22 cellular contexts compared by ENCODE assay signal in the genomic region with DNA sequence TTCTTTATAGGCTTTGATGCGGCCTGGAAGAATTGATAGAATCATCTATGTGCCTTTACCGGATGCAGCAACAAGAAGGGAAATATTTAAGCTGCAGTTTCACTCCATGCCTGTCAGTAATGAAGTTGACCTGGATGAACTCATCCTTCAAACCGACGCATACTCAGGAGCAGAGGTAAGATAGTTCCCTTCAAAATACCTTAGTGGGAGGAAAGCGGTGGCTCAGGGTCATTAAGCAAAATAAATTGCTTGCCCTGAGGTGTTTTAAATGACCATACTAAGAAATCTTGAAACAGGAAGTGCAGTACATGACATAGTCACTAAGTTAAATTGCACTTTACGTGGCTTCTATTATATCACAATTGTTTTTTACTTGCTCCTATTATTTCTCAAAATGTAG.
DNase-seq lines count a peak whose midpoint lies in the region; ATAC-seq, FAIRE-seq and TF ChIP-seq lines count a peak whose summit lies in the region.
"Had no signal": no experiment of that assay in that cellular context is flagged by ENCODE, and none has a peak within 500 bp of the region (broad histone marks: within the 10 kb centered on the region; RNA-seq: fewer than 3 reads in every experiment).

No MANE protein-coding gene starts in this region.

- no peaks in the 10 kb centered on the region for H3K27me3 ChIP-seq in neural progenitor cell
- H3K27me3 ChIP-seq: MG63, Peyer's patch had no signal

- peaks cover 9% of the 10 kb centered on the region for H3F3A ChIP-seq in neural progenitor cell (ENCODE audit: low read depth)

- H3K4me3 ChIP-seq in neural progenitor cell: no peak overlapping the region
- H3K4me3 ChIP-seq: GM23248, HAP-1, MG63, Peyer's patch had no signal

- no peak for TF ChIP-seq POLR2A in GM12891 (IDR thresholded peaks at IDR 0.05; ENCODE audit: low read depth, low read length)

- no peaks in the 10 kb centered on the region for H3K36me3 ChIP-seq in neural progenitor cell
- H3K36me3 ChIP-seq: HAP-1 had no signal

- H3K4me1 Mint-ChIP-seq in IgD-negative memory B cell: no peaks in the 10 kb centered on the region
- H3K4me1 Mint-ChIP-seq in immature natural killer cell: peaks cover 63 to 74% of the 10 kb centered on the region in 2 donors
- peaks cover 18% of the 10 kb centered on the region for H3K4me1 Mint-ChIP-seq in neural progenitor cell

- TF ChIP-seq CTCF in neural progenitor cell (IDR thresholded peaks at IDR 0.05): no peak

- H3K36me3 Mint-ChIP-seq in IgD-negative memory B cell (peaks cover 21% of the 10 kb centered on the region), immature natural killer cell (peaks cover 3 to 5% (median 4%) of the 10 kb centered on the region in 3 donors), neural progenitor cell (peaks cover 12% of the 10 kb centered on the region)

- H3K4me3 Mint-ChIP-seq in IgD-negative memory B cell (peak overlapping the region in 1 of 4 donors; percentile 40), immature natural killer cell (peak overlapping the region in 4 of 5 donors; percentile 7 to 44 (median 30)), neural progenitor cell (no peak overlapping the region)
- H3K4me3 Mint-ChIP-seq: CD4-positive, CD25-positive, alpha-beta regulatory T cell had no signal

- H3K9me3 Mint-ChIP-seq in IgD-negative memory B cell (no peaks in the 10 kb centered on the region), immature natural killer cell (peaks cover 0 to 1% (median 0%) of the 10 kb centered on the region in 6 donors), neural progenitor cell (no peaks in the 10 kb centered on the region)
- H3K9me3 Mint-ChIP-seq: CD4-positive, CD25-positive, alpha-beta regulatory T cell had no signal

- no peak overlapping the region for H2AFZ ChIP-seq in neural progenitor cell (replicated peaks)
- H2AFZ ChIP-seq: GM23248 had no signal

- peaks cover 19% of the 10 kb centered on the region for H3K4me1 ChIP-seq in neural progenitor cell
- H3K4me1 ChIP-seq: HAP-1, Peyer's patch had no signal

- H3K9me3 ChIP-seq in neural progenitor cell (ENCODE audit: low read depth): no peaks in the 10 kb centered on the region
- H3K9me3 ChIP-seq: HAP-1, MG63, Peyer's patch had no signal

- H3K27me3 Mint-ChIP-seq in IgD-negative memory B cell: no peaks in the 10 kb centered on the region
- peaks cover 0 to 2% (median 0%) of the 10 kb centered on the region in 3 donors for H3K27me3 Mint-ChIP-seq in immature natural killer cell (ENCODE audit: low read depth in 3 of 3)
- no peaks in the 10 kb centered on the region for H3K27me3 Mint-ChIP-seq in neural progenitor cell (ENCODE audit: insufficient read depth, low read depth)
- H3K27me3 Mint-ChIP-seq: CD4-positive, CD25-positive, alpha-beta regulatory T cell had no signal

- no peaks in the 10 kb centered on the region for H3K79me2 ChIP-seq in neural progenitor cell (ENCODE audit: low read depth)

- DNase-seq in GM12891 (ENCODE audit: insufficient read length, low spot score) (no peak), immature natural killer cell (no peak), neural progenitor cell (ENCODE audit: low spot score) (no peak), HTR-8/SVneo (ENCODE audit: insufficient read length, low spot score) (no peak), activated T-cell treated with anti-CD3 and anti-CD28 coated beads for 4 hours (no peak)
- DNase-seq: CD4-positive, CD25-positive, alpha-beta regulatory T cell; DMS 273 treated with DMSO at 0.1 percent for 48 hours; DMS79 treated with DMSO at 0.1 percent for 48 hours; GM23248; Kasumi-1; MG63; NCI-H1092; NCI-H146; NCI-H2029; NCI-H2227 treated with DMSO at 0.1 percent for 48 hours; NCI-H510A treated with DMSO at 0.1 percent for 48 hours; NCI-H774; NK-92 treated with Interleukin-12 subunit alpha and Interleukin-12 subunit beta, amount 100 ng/mL, for 24 hours; Peyer's patch had no signal

- no peak overlapping the region for H3K27ac ChIP-seq in neural progenitor cell
- H3K27ac ChIP-seq: GM23248, Peyer's patch had no signal

- H3K27ac Mint-ChIP-seq in IgD-negative memory B cell: peak overlapping the region in 2 of 3 donors; percentile 28 to 47
- H3K27ac Mint-ChIP-seq in immature natural killer cell: peak overlapping the region in 4 of 6 donors; percentile 54 to 78 (median 69)
- H3K27ac Mint-ChIP-seq in neural progenitor cell: peak overlapping the region; percentile 60

- H3K4me2 ChIP-seq in neural progenitor cell: no peak overlapping the region

- no peak overlapping the region for H3K9ac ChIP-seq in neural progenitor cell
- H3K9ac ChIP-seq: GM23248 had no signal

- H4K20me1 ChIP-seq in neural progenitor cell (ENCODE audit: low read depth): no peaks in the 10 kb centered on the region

- ATAC-seq in HG03108 (IDR thresholded peaks at IDR 0.05; ENCODE audit: unreplicated experiment): no peak

- FAIRE-seq in GM12891 (lab: Jason Lieb, UNC) (no peak), HTR-8/SVneo (lab: Jason Lieb, UNC) (no peak)

TF ChIP-seq in GM12891, 5 proteins besides CTCF, POLR2A, EP300 and RAD21:
- TF ChIP-seq POU2F2 (IDR thresholded peaks at IDR 0.05; ENCODE audit: low read depth, low read length) (no peak), SPI1 (IDR thresholded peaks at IDR 0.05; ENCODE audit: low read depth, low read length) (peak; percentile 46; the same call in 1 of the 2 replicates)
